ENCODE assay signal across 15 cellular contexts in genomic region chr12:92419201-92419600, GRCh38.
A peak's percentile ranks its signal among the peaks of the same experiment; 100 is the strongest.
DNase-seq lines count a peak whose midpoint lies in the region; ATAC-seq, FAIRE-seq and TF ChIP-seq lines count a peak whose summit lies in the region.
"Had no signal": no experiment of that assay in that cellular context is flagged by ENCODE, and none has a peak within 500 bp of the region (broad histone marks: within the 10 kb centered on the region; RNA-seq: fewer than 3 reads in every experiment).

No MANE protein-coding gene starts in this region.

- no peak for ATAC-seq in GM12878
- no peak for ATAC-seq in stimulated activated naive CD8-positive, alpha-beta T cell treated with anti-CD3 and anti-CD28 coated beads, Interleukin-15, amount 100 ng/mL, for 72 hours
- ATAC-seq: A549 had no signal

- H3K9me3 ChIP-seq in GM12878 (replicated peaks; ENCODE audit: control insufficient read depth, insufficient read depth, low read length) (peaks cover 3% of the 10 kb centered on the region; the same call in 1 of the 3 replicates), prostate gland (no peaks in the 10 kb centered on the region)
- H3K9me3 ChIP-seq: A549, BLaER1, HAP-1 had no signal

- H3K27ac Mint-ChIP-seq in stimulated activated naive CD8-positive, alpha-beta T cell treated with anti-CD3 and anti-CD28 coated beads, Interleukin-15, amount 100 ng/mL, for 72 hours: no peak overlapping the region
- H3K27ac Mint-ChIP-seq: CD4-positive, CD25-positive, alpha-beta regulatory T cell had no signal

- H3K4me3 ChIP-seq in GM12878 (no peak overlapping the region), fibroblast of the aortic adventitia (ENCODE audit: low read depth, low read length) (no peak overlapping the region), prostate gland (no peak overlapping the region)
- H3K4me3 ChIP-seq: A549, BLaER1, HAP-1 had no signal

- RAD21 ChIA-PET in GM12878 (lab: Charles Lee; ENCODE audit: unreplicated experiment): no interaction called here

- peak overlapping the region; percentile 10; the same call in 1 of the 2 replicates for H3K4me2 ChIP-seq in GM12878 (ENCODE audit: control insufficient read depth, insufficient read depth)
- H3K4me2 ChIP-seq: A549, BLaER1 had no signal

- in situ Hi-C loops in GM12878 (cut with MboI): loop anchor here (10.0 kb wide), 1 partner anchor 604 kb away; no protein-coding TSS in a partner anchor

- H3K27me3 ChIP-seq in GM12878 (replicated peaks in 1 of 2; ENCODE audit: control insufficient read depth in 2 of 2, insufficient read depth in 2 of 2, low read length in 1 of 2) (no peaks in the 10 kb centered on the region), prostate gland (replicated peaks; ENCODE audit: insufficient read depth) (no peaks in the 10 kb centered on the region)
- H3K27me3 ChIP-seq: BLaER1 had no signal

- TF ChIP-seq POLR2A in GM12878 (IDR thresholded peaks at IDR 0.05; ENCODE audit: low read depth, low read length): no peak
- TF ChIP-seq POLR2A in prostate gland (IDR thresholded peaks at IDR 0.05): no peak

- TF ChIP-seq CTCF in D721Med (IDR thresholded peaks at IDR 0.05; ENCODE audit: insufficient read depth, missing control alignments) (no peak), GM12878 (IDR thresholded peaks at IDR 0.05 in 2 of 3, conservative IDR thresholded peaks at IDR 0.05 in 1 of 3; ENCODE audit: control insufficient read depth in 2 of 3, extremely low read depth in 1 of 3, insufficient read depth in 1 of 3, low read depth in 3 of 3, low read length in 3 of 3) (no peak), fibroblast of the aortic adventitia (IDR thresholded peaks at IDR 0.05; ENCODE audit: insufficient read depth, low read length) (no peak), prostate gland (IDR thresholded peaks at IDR 0.05) (no peak)

- H3K79me2 ChIP-seq in GM12878 (ENCODE audit: control insufficient read depth, insufficient read depth, low read length): no peaks in the 10 kb centered on the region

- H3K4me1 Mint-ChIP-seq in stimulated activated naive CD8-positive, alpha-beta T cell treated with anti-CD3 and anti-CD28 coated beads, Interleukin-15, amount 100 ng/mL, for 72 hours: peaks cover 32% of the 10 kb centered on the region

- no TSS peak for BruUV-seq in GM12878 (replicated peaks; lab: Mats Ljungman, UMichigan)

- TF ChIP-seq RAD21 in GM12878 (IDR thresholded peaks at IDR 0.05; ENCODE audit: insufficient read depth, low read depth, low read length): no peak

- no peak for TF ChIP-seq EP300 in GM12878 (IDR thresholded peaks at IDR 0.05; ENCODE audit: borderline replicate concordance in 1 of 2, control insufficient read depth in 1 of 2, low read depth in 2 of 2, low read length in 2 of 2)

- WGBS in GM12878 (ENCODE audit: insufficient coverage, insufficient replicate concordance, low lambda C conversion rate, missing lambda C conversion rate): 100% methylated on average over 1 of the region's 1 CpG
- WGBS in prostate gland: 46% methylated on average over 1 of the region's 1 CpG

- no peaks in the 10 kb centered on the region for H3K36me3 ChIP-seq in GM12878 (ENCODE audit: control insufficient read depth in 2 of 2, insufficient read depth in 2 of 2, low read length in 1 of 2)
- H3K36me3 ChIP-seq in prostate gland: no peaks in the 10 kb centered on the region
- H3K36me3 ChIP-seq: BLaER1, HAP-1 had no signal

- no peak overlapping the region for H3K9ac ChIP-seq in GM12878 (ENCODE audit: control insufficient read depth, insufficient read depth, low read length)
- H3K9ac ChIP-seq: BLaER1 had no signal

- intact Hi-C loops in GM12878 (cut with micrococcal nuclease; ENCODE audit: unreplicated experiment) (no loop called here), prostate gland (cut with DNase I) (no loop called here)

- peaks cover 24% of the 10 kb centered on the region for H3K4me1 ChIP-seq in GM12878 (ENCODE audit: control insufficient read depth, insufficient read depth, low read length)
- no peaks in the 10 kb centered on the region for H3K4me1 ChIP-seq in prostate gland (replicated peaks)
- H3K4me1 ChIP-seq: BLaER1, HAP-1 had no signal

- H2AFZ ChIP-seq in GM12878 (ENCODE audit: control insufficient read depth, low read depth, low read length): no peak overlapping the region; the same call in 1 of the 2 replicates

- H3K27me3 Mint-ChIP-seq in stimulated activated naive CD8-positive, alpha-beta T cell treated with anti-CD3 and anti-CD28 coated beads, Interleukin-15, amount 100 ng/mL, for 72 hours: no peaks in the 10 kb centered on the region
- H3K27me3 Mint-ChIP-seq: CD4-positive, CD25-positive, alpha-beta regulatory T cell; IgD-negative memory B cell had no signal

- H4K20me1 ChIP-seq in GM12878 (ENCODE audit: control insufficient read depth, insufficient read depth): no peaks in the 10 kb centered on the region
- H4K20me1 ChIP-seq: BLaER1 had no signal

- H3K9me3 Mint-ChIP-seq in stimulated activated naive CD8-positive, alpha-beta T cell treated with anti-CD3 and anti-CD28 coated beads, Interleukin-15, amount 100 ng/mL, for 72 hours: peaks cover 6 to 10% of the 10 kb centered on the region in 2 donors

- no peak overlapping the region for H3K4me3 Mint-ChIP-seq in stimulated activated naive CD8-positive, alpha-beta T cell treated with anti-CD3 and anti-CD28 coated beads, Interleukin-15, amount 100 ng/mL, for 72 hours
- H3K4me3 Mint-ChIP-seq: CD4-positive, CD25-positive, alpha-beta regulatory T cell had no signal

- POLR2A ChIA-PET in GM12878 (lab: Charles Lee): interaction anchor here (1.2 kb wide), 1 partner anchor 10 kb away, joined by 3 read pairs; no protein-coding TSS in a partner anchor

- FAIRE-seq in D721Med (lab: Jason Lieb, UNC): peak; percentile 85
- no peak for FAIRE-seq in GM12878 (lab: Jason Lieb, UNC)
- FAIRE-seq in RCC 7860 (lab: Jason Lieb, UNC): no peak
- FAIRE-seq: A549, H1 had no signal

- CTCF ChIA-PET in GM12878 (lab: Yijun Ruan, JAX): no interaction called here

- DNase-seq in D721Med (ENCODE audit: insufficient read length, low spot score): no peak
- DNase-seq in GM12878 (ENCODE audit: low read depth, low spot score): no peak
- peak; percentile 24 for DNase-seq in fibroblast of the aortic adventitia (ENCODE audit: low read depth)
- peak; percentile 23 for DNase-seq in prostate gland (ENCODE audit: low spot score)
- no peak for DNase-seq in RCC 7860 (ENCODE audit: low spot score)
- DNase-seq in stimulated activated naive CD8-positive, alpha-beta T cell treated with anti-CD3 and anti-CD28 coated beads, Interleukin-15, amount 100 ng/mL, for 72 hours: no peak
- DNase-seq in CD1c-positive myeloid dendritic cell (ENCODE audit: extremely low spot score): no peak
- DNase-seq in NCI-H146 (lab: John Stamatoyannopoulos, UW): no peak
- DNase-seq: CD4-positive, CD25-positive, alpha-beta regulatory T cell; DMS79 had no signal

- SMC1A ChIA-PET in GM12878 (lab: Charles Lee; ENCODE audit: uncharacterized antibody, unreplicated experiment): interaction anchor here (1.0 to 3.1 kb wide), 5 partner anchors 11 to 41 kb away, joined by 3 to 25 read pairs (median 4); no protein-coding TSS in a partner anchor

- H3K27ac ChIP-seq in GM12878 (ENCODE audit: control insufficient read depth, insufficient read depth): peak overlapping the region; percentile 78; the same call in 1 of the 2 replicates
- H3K27ac ChIP-seq in prostate gland: no peak overlapping the region
- H3K27ac ChIP-seq: A549, BLaER1 had no signal

TF ChIP-seq in GM12878, 131 proteins besides CTCF, POLR2A, EP300 and RAD21 (continues in another document):
- TF ChIP-seq JUNB (IDR thresholded peaks at IDR 0.05) (no peak), YY1 (IDR thresholded peaks at IDR 0.05; ENCODE audit: low read depth, low read length) (no peak), WRNIP1 (IDR thresholded peaks at IDR 0.05; ENCODE audit: borderline replicate concordance, low read depth, low read length) (no peak), IKZF2 (IDR thresholded peaks at IDR 0.05) (no peak), E2F8 (IDR thresholded peaks at IDR 0.05; ENCODE audit: low read depth, partially characterized antibody) (no peak), MXI1 (IDR thresholded peaks at IDR 0.05; ENCODE audit: low read depth, low read length) (no peak), HCFC1 (IDR thresholded peaks at IDR 0.05; ENCODE audit: low read length) (no peak)

Comparison
In these comparisons a context has a peak if more than half of its experiments do, and no peak if none do; other contexts are left out.
1. DNase-seq: peak in fibroblast of the aortic adventitia (single experiment) and prostate gland (single experiment); none in D721Med (single experiment), GM12878 (single experiment), RCC 7860 (single experiment), stimulated activated naive CD8-positive, alpha-beta T cell treated with anti-CD3 and anti-CD28 coated beads, Interleukin-15, amount 100 ng/mL, for 72 hours (0 of 2), CD1c-positive myeloid dendritic cell (single experiment) and NCI-H146 (single experiment).